ENCODE assay signal across 8 cellular contexts in the genomic region with DNA sequence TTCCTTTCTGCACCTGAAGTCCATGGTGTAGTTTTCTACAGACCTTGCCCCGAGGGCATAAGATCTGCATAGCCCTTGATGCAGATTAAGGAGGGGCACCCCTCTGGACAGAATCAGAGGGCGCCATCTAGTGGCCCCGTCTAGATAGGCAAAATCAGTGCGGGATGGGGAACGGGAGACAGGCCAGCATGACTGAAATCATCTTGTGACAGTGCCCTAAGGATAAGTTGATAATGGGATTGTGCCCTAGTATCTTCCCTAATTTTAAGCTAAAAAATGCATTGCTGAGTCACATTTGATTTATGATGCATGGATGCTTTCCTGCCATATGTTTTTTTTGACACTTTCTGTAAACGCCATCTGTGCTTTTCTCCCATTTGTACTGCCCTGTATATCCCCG.
DNase-seq lines count a peak whose midpoint lies in the region; ATAC-seq and TF ChIP-seq lines count a peak whose summit lies in the region.

No MANE protein-coding gene starts in this region.

- no peak overlapping the region for H3K27ac ChIP-seq in brain microvascular endothelial cell

- H3K27me3 ChIP-seq in brain microvascular endothelial cell (replicated peaks): no peaks in the 10 kb centered on the region

- TF ChIP-seq CTCF in brain microvascular endothelial cell (IDR thresholded peaks at IDR 0.05; ENCODE audit: low read depth, low read length, missing control alignments): peak; percentile 94

- peak; percentile 2 to 26 for DNase-seq in NCI-H187 (lab: John Stamatoyannopoulos, UW)
- DNase-seq in NCI-H187 treated with DMSO at 0.1 percent for 48 hours (lab: John Stamatoyannopoulos, UW): no peak
- peak; percentile 65 for DNase-seq in NCI-H2029 (lab: John Stamatoyannopoulos, UW)
- DNase-seq in UCSD-AML1 (lab: John Stamatoyannopoulos, UW; ENCODE audit: unreplicated experiment): peak; percentile 54
- DNase-seq in brain microvascular endothelial cell: peak; percentile 61
- DNase-seq in iris pigment epithelial cell (ENCODE audit: low read depth): peak; percentile 58
- peak; percentile 80 to 82 for DNase-seq in stimulated activated CD4-positive, alpha-beta T cell treated with anti-CD3 and anti-CD28 coated beads, Interleukin-2, amount 100 ng/mL, for 24 hours

- peaks cover 50% of the 10 kb centered on the region for H3K36me3 ChIP-seq in brain microvascular endothelial cell (replicated peaks)

- no peak for ATAC-seq in GM21529 (IDR thresholded peaks at IDR 0.05; ENCODE audit: unreplicated experiment)

- H3K4me3 ChIP-seq in brain microvascular endothelial cell (ENCODE audit: low read depth, low read length): no peak overlapping the region

- in situ Hi-C loops in brain microvascular endothelial cell (cut with HindIII; ENCODE audit: low pct_ligation_motif_present, low sequenced_read_pairs): no loop called here
